ENCODE assay signal across 40 cellular contexts in genomic region chr5:4108690-4109089, GRCh38.
"Had no signal": no experiment of that assay in that cellular context is flagged by ENCODE, and none has a peak within 500 bp of the region (broad histone marks: within the 10 kb centered on the region; RNA-seq: fewer than 3 reads in every experiment).

No MANE protein-coding gene starts in this region.

- DNase-seq: activated effector memory CD4-positive, alpha-beta T cell treated with anti-CD3 and anti-CD28 coated beads, Interleukin-2, amount 50 U/mL, for 16 hours; activated effector memory CD4-positive, alpha-beta T cell treated with Interleukin-2 at 50 U/mL for 16 hours; activated gamma-delta T cell; activated gamma-delta T cell treated with Interleukin-2 at 50 U/mL for 16 hours; activated naive CD4-positive, alpha-beta T cell; activated naive CD4-positive, alpha-beta T cell treated with anti-CD3 and anti-CD28 coated beads for 36 hours; activated naive CD4-positive, alpha-beta T cell treated with anti-CD3 and anti-CD28 coated beads, Interleukin-2, amount 10 ng/mL, durations not matched to agents 7 days and 5 days; activated naive CD4-positive, alpha-beta T cell treated with anti-CD3 and anti-CD28 coated beads, Interleukin-2, amount 50 U/mL, for 16 hours; activated naive CD4-positive, alpha-beta T cell treated with Interleukin-2 at 50 U/mL for 16 hours; activated naive CD8-positive, alpha-beta T cell treated with anti-CD3 and anti-CD28 coated beads for 36 hours; activated naive CD8-positive, alpha-beta T cell treated with anti-CD3 and anti-CD28 coated beads, Interleukin-2, amount 10 ng/mL, durations not matched to agents 7 days and 5 days; activated naive CD8-positive, alpha-beta T cell treated with anti-CD3 and anti-CD28 coated beads, Interleukin-2, amount 50 U/mL, for 24 hours; activated T-cell treated with anti-CD3 and anti-CD28 coated beads for 4 hours; activated T-cell treated with anti-CD3 and anti-CD28 coated beads, Interleukin-2, amount 50 U/mL, for 1 hour; activated T-cell treated with anti-CD3 and anti-CD28 coated beads, Interleukin-2, amount 50 U/mL, for 24 hours; activated T-cell treated with anti-CD3 and anti-CD28 coated beads, Interleukin-2, amount 50 U/mL, for 4 hours; activated T-cell treated with anti-CD3 and anti-CD28 coated beads, Interleukin-2, amount 50 U/mL, for 48 hours; activated T-cell treated with anti-CD3 and anti-CD28 coated beads, Interleukin-2, amount 50 U/mL, for 72 hours; adrenal gland; amygdala; anterior cingulate cortex; aorta; body of pancreas; brain microvascular endothelial cell; caudate nucleus; central memory CD4-positive, alpha-beta T cell; cerebellar nuclear complex had no signal

- H3K4me3 ChIP-seq: adrenal gland, ascending aorta, body of pancreas, breast epithelium, cardiac muscle cell had no signal

- H3K9me3 Mint-ChIP-seq: activated naive CD4-positive, alpha-beta T cell treated with anti-CD3 and anti-CD28 coated beads for 36 hours; activated naive CD4-positive, alpha-beta T cell treated with anti-CD3 and anti-CD28 coated beads, Interleukin-2, amount 10 ng/mL, durations not matched to agents 7 days and 5 days; activated naive CD4-positive, alpha-beta T cell treated with anti-CD3 and anti-CD28 coated beads, Interleukin-2, amount 50 U/mL, for 24 hours; activated naive CD4-positive, alpha-beta T cell treated with anti-CD3 and anti-CD28 coated beads, Interleukin-2, amount 50 U/mL, for 72 hours; activated naive CD8-positive, alpha-beta T cell treated with anti-CD3 and anti-CD28 coated beads for 36 hours; activated naive CD8-positive, alpha-beta T cell treated with anti-CD3 and anti-CD28 coated beads, Interleukin-2, amount 10 ng/mL, durations not matched to agents 7 days and 5 days; activated naive CD8-positive, alpha-beta T cell treated with anti-CD3 and anti-CD28 coated beads, Interleukin-2, amount 50 U/mL, for 24 hours; activated T-cell treated with anti-CD3 and anti-CD28 coated beads, Interleukin-2, amount 50 U/mL, for 4 hours; activated T-helper 1 cell treated with anti-CD3 and anti-CD28 coated beads, Interleukin-12 subunit alpha, Interleukin-12 subunit beta, Interleukin-2, Interleukin-4 antibody, amounts not matched to agents 30 ng/mL and 10 ng/mL and 1 ng/mL, durations not matched to agents 14 hours and 24 hours and 36 hours; brain; central memory CD8-positive, alpha-beta T cell had no signal

- H3K4me1 Mint-ChIP-seq: activated naive CD4-positive, alpha-beta T cell treated with anti-CD3 and anti-CD28 coated beads, Interleukin-2, amount 10 ng/mL, durations not matched to agents 7 days and 5 days; activated naive CD4-positive, alpha-beta T cell treated with anti-CD3 and anti-CD28 coated beads, Interleukin-2, amount 50 U/mL, for 24 hours; activated naive CD8-positive, alpha-beta T cell treated with anti-CD3 and anti-CD28 coated beads for 36 hours; activated naive CD8-positive, alpha-beta T cell treated with anti-CD3 and anti-CD28 coated beads, Interleukin-2, amount 10 ng/mL, durations not matched to agents 7 days and 5 days; activated naive CD8-positive, alpha-beta T cell treated with anti-CD3 and anti-CD28 coated beads, Interleukin-2, amount 50 U/mL, for 24 hours; activated T-helper 17 cell treated with anti-CD3 and anti-CD28 coated beads, Interleukin-2, amount 50 U/mL, for 72 hours; brain; central memory CD8-positive, alpha-beta T cell had no signal

- ATAC-seq: activated naive CD4-positive, alpha-beta T cell treated with anti-CD3 and anti-CD28 coated beads, Interleukin-2, amount 50 U/mL, for 72 hours; activated naive CD8-positive, alpha-beta T cell treated with anti-CD3 and anti-CD28 coated beads, Interleukin-2, amount 50 U/mL, for 24 hours; activated T-cell treated with anti-CD3 and anti-CD28 coated beads, Interleukin-2, amount 50 U/mL, for 4 hours; activated T-cell treated with anti-CD3 and anti-CD28 coated beads, Interleukin-2, amount 50 U/mL, for 72 hours; activated T-helper 17 cell treated with anti-CD3 and anti-CD28 coated beads, Interleukin-2, amount 50 U/mL, for 72 hours; body of pancreas had no signal

- H3K27ac ChIP-seq: adrenal gland, ascending aorta, body of pancreas, brain microvascular endothelial cell, breast epithelium, cardiac muscle cell had no signal

- H3K27me3 Mint-ChIP-seq: activated naive CD4-positive, alpha-beta T cell treated with anti-CD3 and anti-CD28 coated beads, Interleukin-2, amount 10 ng/mL, durations not matched to agents 7 days and 5 days; activated naive CD4-positive, alpha-beta T cell treated with anti-CD3 and anti-CD28 coated beads, Interleukin-2, amount 50 U/mL, for 24 hours; activated naive CD8-positive, alpha-beta T cell; activated naive CD8-positive, alpha-beta T cell treated with anti-CD3 and anti-CD28 coated beads for 36 hours; activated naive CD8-positive, alpha-beta T cell treated with anti-CD3 and anti-CD28 coated beads, Interleukin-2, amount 10 ng/mL, durations not matched to agents 7 days and 5 days; activated naive CD8-positive, alpha-beta T cell treated with anti-CD3 and anti-CD28 coated beads, Interleukin-2, amount 50 U/mL, for 24 hours; activated T-cell treated with anti-CD3 and anti-CD28 coated beads, Interleukin-2, amount 50 U/mL, for 24 hours; activated T-helper 17 cell treated with anti-CD3 and anti-CD28 coated beads, Interleukin-2, amount 50 U/mL, for 72 hours; central memory CD8-positive, alpha-beta T cell had no signal

- FAIRE-seq: astrocyte, bronchial epithelial cell had no signal

- H3K27me3 ChIP-seq: adrenal gland, ascending aorta, body of pancreas, brain microvascular endothelial cell, breast epithelium, cardiac muscle cell had no signal

- H3K4me3 Mint-ChIP-seq: activated naive CD4-positive, alpha-beta T cell treated with anti-CD3 and anti-CD28 coated beads for 36 hours; activated naive CD4-positive, alpha-beta T cell treated with anti-CD3 and anti-CD28 coated beads, Interleukin-2, amount 10 ng/mL, durations not matched to agents 7 days and 5 days; activated naive CD4-positive, alpha-beta T cell treated with anti-CD3 and anti-CD28 coated beads, Interleukin-2, amount 50 U/mL, for 24 hours; activated naive CD8-positive, alpha-beta T cell; activated naive CD8-positive, alpha-beta T cell treated with anti-CD3 and anti-CD28 coated beads for 36 hours; activated naive CD8-positive, alpha-beta T cell treated with anti-CD3 and anti-CD28 coated beads, Interleukin-2, amount 10 ng/mL, durations not matched to agents 7 days and 5 days; activated naive CD8-positive, alpha-beta T cell treated with anti-CD3 and anti-CD28 coated beads, Interleukin-2, amount 50 U/mL, for 24 hours; activated T-cell treated with anti-CD3 and anti-CD28 coated beads, Interleukin-2, amount 50 U/mL, for 24 hours; activated T-cell treated with anti-CD3 and anti-CD28 coated beads, Interleukin-2, amount 50 U/mL, for 4 hours; activated T-cell treated with anti-CD3 and anti-CD28 coated beads, Interleukin-2, amount 50 U/mL, for 72 hours; activated T-helper 1 cell treated with anti-CD3 and anti-CD28 coated beads, Interleukin-12 subunit alpha, Interleukin-12 subunit beta, Interleukin-2, Interleukin-4 antibody, amounts not matched to agents 30 ng/mL and 10 ng/mL and 1 ng/mL, durations not matched to agents 14 hours and 24 hours and 36 hours; activated T-helper 17 cell treated with anti-CD3 and anti-CD28 coated beads, Interleukin-2, amount 50 U/mL, for 72 hours; brain; central memory CD8-positive, alpha-beta T cell had no signal

- H3K9me3 ChIP-seq: adrenal gland, ascending aorta, body of pancreas, breast epithelium had no signal

- H3K36me3 ChIP-seq: adrenal gland, ascending aorta, brain microvascular endothelial cell, breast epithelium, cardiac muscle cell had no signal

- H3K4me1 ChIP-seq: adrenal gland, ascending aorta, body of pancreas, breast epithelium had no signal

- H3K27ac Mint-ChIP-seq: activated naive CD4-positive, alpha-beta T cell treated with anti-CD3 and anti-CD28 coated beads for 36 hours; activated naive CD4-positive, alpha-beta T cell treated with anti-CD3 and anti-CD28 coated beads, Interleukin-2, amount 10 ng/mL, durations not matched to agents 7 days and 5 days; activated naive CD4-positive, alpha-beta T cell treated with anti-CD3 and anti-CD28 coated beads, Interleukin-2, amount 50 U/mL, for 24 hours; activated naive CD4-positive, alpha-beta T cell treated with anti-CD3 and anti-CD28 coated beads, Interleukin-2, amount 50 U/mL, for 72 hours; activated naive CD8-positive, alpha-beta T cell; activated naive CD8-positive, alpha-beta T cell treated with anti-CD3 and anti-CD28 coated beads for 36 hours; activated naive CD8-positive, alpha-beta T cell treated with anti-CD3 and anti-CD28 coated beads, Interleukin-2, amount 10 ng/mL, durations not matched to agents 7 days and 5 days; activated naive CD8-positive, alpha-beta T cell treated with anti-CD3 and anti-CD28 coated beads, Interleukin-2, amount 50 U/mL, for 24 hours; activated T-cell treated with anti-CD3 and anti-CD28 coated beads, Interleukin-2, amount 50 U/mL, for 24 hours; activated T-cell treated with anti-CD3 and anti-CD28 coated beads, Interleukin-2, amount 50 U/mL, for 72 hours; activated T-helper 1 cell treated with anti-CD3 and anti-CD28 coated beads, Interleukin-12 subunit alpha, Interleukin-12 subunit beta, Interleukin-2, Interleukin-4 antibody, amounts not matched to agents 30 ng/mL and 10 ng/mL and 1 ng/mL, durations not matched to agents 14 hours and 24 hours and 36 hours; activated T-helper 17 cell treated with anti-CD3 and anti-CD28 coated beads, Interleukin-2, amount 50 U/mL, for 72 hours; activated T-helper 2 cell treated with anti-CD3 and anti-CD28 coated beads, Interferon-gamma antibody, Interleukin-2, Interleukin-4, amounts not matched to agents 10 μg/mL and 5 μg/mL and 100 μg/mL, durations not matched to agents 14 hours and 24 hours and 36 hours; brain had no signal
